ENCODE assay signal across 11 cellular contexts in genomic region chr2:160241251-160242137, GRCh38. TPM values are rescaled to one million over a fixed set of nuclear protein-coding genes. Genes with fewer than 3 reads are reported as not detected.
DNase-seq lines count a peak whose midpoint lies in the region; ATAC-seq and TF ChIP-seq lines count a peak whose summit lies in the region.
"Had no signal": no experiment of that assay in that cellular context is flagged by ENCODE, and none has a peak within 500 bp of the region (broad histone marks: within the 10 kb centered on the region; RNA-seq: fewer than 3 reads in every experiment).

No MANE protein-coding gene starts in this region.

- H3K4me3 ChIP-seq in fibroblast of villous mesenchyme (ENCODE audit: low read depth, low read length), result no peak overlapping the region

- no peaks in the 10 kb centered on the region for H3K9me3 ChIP-seq in CD4-positive, alpha-beta T cell (ENCODE audit: control insufficient read depth, low read length)

- TF ChIP-seq CTCF in fibroblast of villous mesenchyme (IDR thresholded peaks at IDR 0.05; ENCODE audit: insufficient read depth, low read depth, low read length), result no peak
- TF ChIP-seq CTCF in CD4-positive, alpha-beta T cell (IDR thresholded peaks at IDR 0.05), result no peak

- H3K27me3 ChIP-seq in CD4-positive, alpha-beta T cell (ENCODE audit: control insufficient read depth, insufficient read depth, low read length), result no peaks in the 10 kb centered on the region

- H3K9me3 Mint-ChIP-seq in activated naive CD8-positive, alpha-beta T cell treated with anti-CD3 and anti-CD28 coated beads, Interleukin-2, amount 50 U/mL, for 24 hours, result no peaks in the 10 kb centered on the region
- H3K9me3 Mint-ChIP-seq in CD4-positive, alpha-beta T cell, result no peaks in the 10 kb centered on the region
- H3K9me3 Mint-ChIP-seq: central memory CD8-positive, alpha-beta T cell had no signal

- CTCF ChIA-PET in CD4-positive, alpha-beta T cell (lab: Charles Lee), result no interaction called here

- H3K27ac Mint-ChIP-seq in activated naive CD8-positive, alpha-beta T cell treated with anti-CD3 and anti-CD28 coated beads, Interleukin-2, amount 50 U/mL, for 24 hours, result no peak overlapping the region
- no peak overlapping the region for H3K27ac Mint-ChIP-seq in CD4-positive, alpha-beta T cell

- intact Hi-C loops in CD4-positive, alpha-beta T cell (cut with DNase I, micrococcal nuclease), result no loop called here

- peaks cover 4% of the 10 kb centered on the region for H3K27me3 Mint-ChIP-seq in activated naive CD8-positive, alpha-beta T cell treated with anti-CD3 and anti-CD28 coated beads, Interleukin-2, amount 50 U/mL, for 24 hours
- no peaks in the 10 kb centered on the region for H3K27me3 Mint-ChIP-seq in CD4-positive, alpha-beta T cell
- H3K27me3 Mint-ChIP-seq: central memory CD8-positive, alpha-beta T cell had no signal

- no peaks in the 10 kb centered on the region for H3K4me1 Mint-ChIP-seq in activated naive CD8-positive, alpha-beta T cell treated with anti-CD3 and anti-CD28 coated beads, Interleukin-2, amount 50 U/mL, for 24 hours
- H3K4me1 Mint-ChIP-seq in CD4-positive, alpha-beta T cell (ENCODE audit: low read depth), result no peaks in the 10 kb centered on the region
- H3K4me1 Mint-ChIP-seq: central memory CD8-positive, alpha-beta T cell had no signal

- no peak overlapping the region for H3K27ac ChIP-seq in CD4-positive, alpha-beta T cell (ENCODE audit: low read depth, low read length)

- ATAC-seq in activated naive CD8-positive, alpha-beta T cell treated with anti-CD3 and anti-CD28 coated beads, Interleukin-2, amount 50 U/mL, for 24 hours, result no peak
- no peak for ATAC-seq in HG02678 (IDR thresholded peaks at IDR 0.05; ENCODE audit: unreplicated experiment)
- no peak for ATAC-seq in CD4-positive, alpha-beta T cell (ENCODE audit: poor library complexity)

- H3K36me3 Mint-ChIP-seq in activated naive CD8-positive, alpha-beta T cell treated with anti-CD3 and anti-CD28 coated beads, Interleukin-2, amount 50 U/mL, for 24 hours (ENCODE audit: low read depth), result no peaks in the 10 kb centered on the region
- no peaks in the 10 kb centered on the region for H3K36me3 Mint-ChIP-seq in CD4-positive, alpha-beta T cell (ENCODE audit: low read depth)

- POLR2A ChIA-PET in CD4-positive, alpha-beta T cell (lab: Charles Lee), result no interaction called here

- DNase-seq in GM03348 (ENCODE audit: low spot score) (peak; percentile 79), RPMI7951 (ENCODE audit: low read depth) (peak; percentile 98), fibroblast of villous mesenchyme (ENCODE audit: low read depth) (peak; percentile 87), renal cortical epithelial cell (ENCODE audit: low read depth) (peak; percentile 97)
- no peak for DNase-seq in central memory CD4-positive, alpha-beta T cell
- DNase-seq in activated naive CD8-positive, alpha-beta T cell treated with anti-CD3 and anti-CD28 coated beads, Interleukin-2, amount 50 U/mL, for 24 hours, result no peak
- DNase-seq in CD4-positive, alpha-beta T cell, result no peak
- DNase-seq: occipital lobe had no signal

- no peak overlapping the region for H3K4me3 Mint-ChIP-seq in activated naive CD8-positive, alpha-beta T cell treated with anti-CD3 and anti-CD28 coated beads, Interleukin-2, amount 50 U/mL, for 24 hours
- H3K4me3 Mint-ChIP-seq in CD4-positive, alpha-beta T cell, result no peak overlapping the region
- H3K4me3 Mint-ChIP-seq: central memory CD8-positive, alpha-beta T cell had no signal

RNA-seq across cellular contexts. Expression of gene ITGB6, which starts 41.4 kb away (rescaled TPM):
- total RNA-seq in RPMI7951 (2014; rRNA removed; shearing (Covaris generic)), result 0.10 and 0.36 TPM in 2 replicates
- under 0.01 TPM in 1 of 2 replicates, not detected in the other for total RNA-seq in fibroblast of villous mesenchyme
- total RNA-seq in renal cortical epithelial cell, result 259 and 383 TPM in 2 replicates
- not detected for total RNA-seq in CD4-positive, alpha-beta T cell
- total RNA-seq: T-helper 1 cell treated with Interleukin-12 subunit alpha and Interleukin-12 subunit beta and Interleukin-4 antibody, amounts not matched to agents 30 ng/mL and 1 ng/mL, for 36 hours had no signal

Comparison
In these comparisons a context has a peak if more than half of its experiments do, and no peak if none do; other contexts are left out.
1. DNase-seq: peak in GM03348 (single experiment), RPMI7951 (single experiment), fibroblast of villous mesenchyme (single experiment) and renal cortical epithelial cell (single experiment); none in central memory CD4-positive, alpha-beta T cell (single experiment), activated naive CD8-positive, alpha-beta T cell treated with anti-CD3 and anti-CD28 coated beads, Interleukin-2, amount 50 U/mL, for 24 hours (single experiment) and CD4-positive, alpha-beta T cell (0 of 10).
2. RNA of gene ITGB6, which starts 41.4 kb away (total RNA-seq): 259 to 383 TPM in renal cortical epithelial cell; 0.10 to 0.36 TPM in RPMI7951, under 0.01 TPM in fibroblast of villous mesenchyme and not detected in CD4-positive, alpha-beta T cell; every median in the first group is over 100 times any median in the second.